In the genomic region with DNA sequence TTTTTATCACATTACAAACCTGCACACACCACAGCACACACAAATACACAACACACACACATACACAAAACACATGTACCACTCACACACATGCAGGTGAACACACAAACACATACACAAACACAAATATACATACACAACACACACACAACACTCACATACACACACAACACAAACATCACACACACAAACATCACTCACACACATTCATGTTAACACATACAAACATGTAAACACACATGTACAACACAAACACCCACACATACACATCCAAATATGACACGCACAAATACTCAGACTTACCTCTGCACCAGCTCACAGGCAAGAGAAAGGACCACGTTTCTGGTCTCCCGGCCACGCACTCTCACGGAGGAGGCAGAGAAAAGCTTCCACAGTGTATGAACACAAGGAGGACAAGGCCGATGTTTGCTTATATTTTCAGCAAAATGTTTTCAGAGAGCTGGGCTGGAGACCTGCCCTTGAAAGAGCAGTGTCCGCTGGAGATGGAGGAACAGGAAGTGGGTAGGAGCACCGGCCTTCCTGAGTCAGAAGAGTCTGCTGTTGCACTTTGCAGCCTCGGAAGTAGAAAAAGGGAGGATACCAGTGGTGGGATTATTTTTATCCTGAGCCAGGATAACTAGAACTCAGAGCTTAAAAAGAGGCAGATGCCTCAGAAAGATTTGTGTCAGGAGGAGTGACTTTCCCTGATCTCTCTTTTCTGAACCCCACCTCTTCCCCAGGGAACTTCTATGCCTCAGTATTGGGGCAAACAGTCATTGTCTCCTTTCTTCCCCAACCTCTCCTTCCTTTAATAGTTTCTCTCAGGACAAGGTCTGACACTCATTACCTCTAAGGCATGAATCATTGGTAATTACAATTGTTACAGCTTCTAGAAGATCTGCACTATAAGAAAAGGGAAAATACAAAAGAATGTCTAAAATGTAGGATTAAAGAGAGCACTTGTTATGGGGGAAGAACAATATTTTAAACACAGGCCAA, we compare ENCODE assay signal across 8 cellular contexts. TPM values are rescaled to one million over a fixed set of nuclear protein-coding genes. Genes with fewer than 3 reads are reported as not detected.
DNase-seq lines count a peak whose midpoint lies in the region; ATAC-seq and TF ChIP-seq lines count a peak whose summit lies in the region.

GIMAP6 (minus strand) TSS at position 520 of the 999 bp plus-strand sequence. CDS start 2,243 bp downstream, outside the sequence.

- no peak for ATAC-seq in GM18505 (IDR thresholded peaks at IDR 0.05; ENCODE audit: unreplicated experiment)
- peak; percentile 83 for ATAC-seq in HG02885 (IDR thresholded peaks at IDR 0.05; ENCODE audit: poor library complexity, unreplicated experiment)
- ATAC-seq in central memory CD8-positive, alpha-beta T cell (replicated peaks; ENCODE audit: extremely low read depth, poor library complexity, severe bottlenecking), result peak; percentile 59

- peak within 1 kb of the TSS; percentile 88 for H3K4me3 Mint-ChIP-seq in central memory CD8-positive, alpha-beta T cell

- peaks cover 43% of the 10 kb centered on the region for H3K36me3 Mint-ChIP-seq in central memory CD8-positive, alpha-beta T cell (ENCODE audit: insufficient read depth)

- H3K9me3 Mint-ChIP-seq in central memory CD8-positive, alpha-beta T cell, result peaks cover 4% of the 10 kb centered on the region

- H3K27ac Mint-ChIP-seq in central memory CD8-positive, alpha-beta T cell (ENCODE audit: low read depth), result peak within 1 kb of the TSS; percentile 90

- H3K27me3 Mint-ChIP-seq in central memory CD8-positive, alpha-beta T cell, result no peaks in the 10 kb centered on the region

- peaks cover 75% of the 10 kb centered on the region for H3K4me1 Mint-ChIP-seq in central memory CD8-positive, alpha-beta T cell

- DNase-seq in T-helper 2 cell, result peak in 4 of 5 experiments; percentile 8 to 73 (median 15)
- no peak for DNase-seq in central memory CD8-positive, alpha-beta T cell (ENCODE audit: low spot score in 2 of 2)
- DNase-seq in pulmonary artery endothelial cell (ENCODE audit: low read depth, low spot score), result peak; percentile 30
- DNase-seq in midbrain (lab: John Stamatoyannopoulos, UW), result no peak
- no peak for DNase-seq in KG1 (lab: John Stamatoyannopoulos, UW)
- DNase-seq in COR-L47 (lab: John Stamatoyannopoulos, UW), result no peak

- peak; percentile 59 for TF ChIP-seq POLR2A in GM18505 (IDR thresholded peaks at IDR 0.05; ENCODE audit: borderline replicate concordance, extremely low read depth, insufficient read depth, insufficient read length)

RNA-seq across cellular contexts. Expression of gene GIMAP6, which starts in this region (rescaled TPM):
- total RNA-seq in pulmonary artery endothelial cell, result 160 and 231 TPM in 2 replicates

Comparison
In these comparisons a context has a peak if more than half of its experiments do, and no peak if none do; other contexts are left out.
1. DNase-seq: peak in T-helper 2 cell (4 of 5) and pulmonary artery endothelial cell (single experiment); none in central memory CD8-positive, alpha-beta T cell (0 of 2), midbrain (single experiment), KG1 (single experiment) and COR-L47 (single experiment).